Comparison of ENCODE assay signal across 1 cellular context in the genomic region with DNA sequence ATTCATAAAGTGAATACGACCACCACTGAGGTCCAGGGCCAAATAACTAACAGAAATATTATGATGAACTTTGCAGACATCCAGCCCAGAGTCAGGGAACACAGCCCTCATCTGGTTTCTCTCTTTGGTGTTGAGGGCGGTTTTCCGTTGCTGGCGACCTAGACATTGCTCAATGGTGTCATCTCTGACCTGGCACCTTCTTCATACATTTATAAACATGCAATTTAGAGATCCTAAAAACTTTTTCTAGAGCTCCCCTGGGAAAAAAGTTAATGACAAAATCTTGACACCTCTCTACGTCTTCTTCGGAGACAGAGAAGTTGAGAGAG.
A peak's percentile ranks its signal among the peaks of the same experiment; 100 is the strongest.
TF ChIP-seq lines count a peak whose summit lies in the region.

No MANE protein-coding gene starts in this region.

TF ChIP-seq in H1, 55 proteins besides CTCF, POLR2A, EP300 and RAD21:
- peak; percentile 58; the same call in 1 of the 2 replicates for TF ChIP-seq CEBPB (IDR thresholded peaks at IDR 0.05; ENCODE audit: low read depth, low read length)
- no peak for TF ChIP-seq MAX (IDR thresholded peaks at IDR 0.05)
